8 cellular contexts compared by ENCODE assay signal in the genomic region with DNA sequence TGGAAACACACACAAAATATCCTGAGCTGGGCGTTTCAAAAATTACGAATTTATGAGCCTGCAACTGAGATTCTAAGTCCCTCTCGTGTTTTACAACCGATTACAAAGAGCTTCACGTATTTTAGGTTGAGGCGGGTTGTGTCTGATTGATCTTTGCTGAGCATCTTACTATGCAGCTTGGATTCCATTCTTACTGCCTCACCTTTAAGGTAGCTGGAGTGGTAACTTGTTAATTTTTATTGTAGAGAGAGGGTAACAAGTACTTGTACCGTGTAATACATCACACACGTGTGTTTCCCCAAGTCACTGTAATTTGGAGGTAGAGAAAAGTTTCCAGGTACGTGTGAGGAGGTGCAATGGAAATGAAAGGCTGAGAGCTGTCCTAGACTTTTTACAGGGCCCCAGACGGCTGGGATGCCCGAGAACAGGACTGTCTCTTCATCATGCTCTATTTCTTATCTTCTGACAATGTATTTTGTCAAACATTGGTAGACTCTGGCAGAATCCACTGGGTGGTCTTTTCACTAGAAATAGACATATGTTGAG.
DNase-seq lines count a peak whose midpoint lies in the region; ATAC-seq and TF ChIP-seq lines count a peak whose summit lies in the region.

No MANE protein-coding gene starts in this region.

- intact Hi-C loops in Right ventricle myocardium superior (cut with DNase I), result no loop called here
- intact Hi-C loops in activated CD4-positive, alpha-beta memory T cell treated with anti-CD3 and anti-CD28 coated beads for 36 hours (cut with micrococcal nuclease), result no loop called here

- CTCF ChIA-PET in activated CD4-positive, alpha-beta memory T cell treated with anti-CD3 and anti-CD28 coated beads for 36 hours (lab: Charles Lee), result no interaction called here

- peak overlapping the region; percentile 88; the same call in 1 of the 2 replicates for H3K9ac ChIP-seq in iPS-20b (ENCODE audit: low read depth, low read length)

- peaks cover 51% of the 10 kb centered on the region for H3K27me3 Mint-ChIP-seq in activated CD4-positive, alpha-beta memory T cell treated with anti-CD3 and anti-CD28 coated beads for 36 hours

- H3K27ac ChIP-seq in cardiac muscle cell, result no peak overlapping the region
- H3K27ac ChIP-seq in iPS-20b (ENCODE audit: low read length), result peak overlapping the region; percentile 60
- H3K27ac ChIP-seq in tibial nerve, result peak overlapping the region in 3 of 4 donors; percentile 54 to 89 (median 74)

- no peaks in the 10 kb centered on the region for H3K36me3 Mint-ChIP-seq in activated CD4-positive, alpha-beta memory T cell treated with anti-CD3 and anti-CD28 coated beads for 36 hours

- peaks cover 47% of the 10 kb centered on the region for H3K27me3 ChIP-seq in cardiac muscle cell
- H3K27me3 ChIP-seq in iPS-20b (ENCODE audit: insufficient read depth, low read length), result peaks cover 21% of the 10 kb centered on the region
- H3K27me3 ChIP-seq in tibial nerve, result peaks cover 0 to 39% of the 10 kb centered on the region in 2 donors

- TF ChIP-seq POLR2A in tibial nerve (IDR thresholded peaks at IDR 0.05), result no peak
- no peak for TF ChIP-seq POLR2A in erythroblast (IDR thresholded peaks at IDR 0.05; ENCODE audit: low read length)

- peaks cover 21% of the 10 kb centered on the region for H3K4me1 Mint-ChIP-seq in activated CD4-positive, alpha-beta memory T cell treated with anti-CD3 and anti-CD28 coated beads for 36 hours (ENCODE audit: low read depth)

- H3K4me1 ChIP-seq in cardiac muscle cell (ENCODE audit: low read depth) (no peaks in the 10 kb centered on the region), iPS-20b (ENCODE audit: insufficient read depth, low read length) (peaks cover 24% of the 10 kb centered on the region), tibial nerve (peaks cover 0 to 29% (median 1%) of the 10 kb centered on the region in 4 donors)

- TF ChIP-seq EP300 in tibial nerve (IDR thresholded peaks at IDR 0.05), result no peak

- H3K9me3 Mint-ChIP-seq in activated CD4-positive, alpha-beta memory T cell treated with anti-CD3 and anti-CD28 coated beads for 36 hours, result no peaks in the 10 kb centered on the region

- TF ChIP-seq CTCF in cardiac muscle cell (IDR thresholded peaks at IDR 0.05; ENCODE audit: low read depth, low read length), result no peak
- TF ChIP-seq CTCF in tibial nerve (IDR thresholded peaks at IDR 0.05), result no peak

- ATAC-seq in Right ventricle myocardium superior (ENCODE audit: poor library complexity), result no peak
- no peak for ATAC-seq in HG03460 (IDR thresholded peaks at IDR 0.05; ENCODE audit: unreplicated experiment)

- H3K36me3 ChIP-seq in cardiac muscle cell, result no peaks in the 10 kb centered on the region
- H3K36me3 ChIP-seq in iPS-20b (ENCODE audit: insufficient read depth, low read depth, low read length), result no peaks in the 10 kb centered on the region
- no peaks in the 10 kb centered on the region for H3K36me3 ChIP-seq in tibial nerve

- WGBS in tibial nerve, 2 donors, result 18 to 19% methylated on average over 11 of the region's 11 CpGs

- no peak overlapping the region for H3K27ac Mint-ChIP-seq in activated CD4-positive, alpha-beta memory T cell treated with anti-CD3 and anti-CD28 coated beads for 36 hours

- peak overlapping the region; percentile 62 for H3K4me3 Mint-ChIP-seq in activated CD4-positive, alpha-beta memory T cell treated with anti-CD3 and anti-CD28 coated beads for 36 hours

- H3K4me3 ChIP-seq in cardiac muscle cell (peak overlapping the region; percentile 90), iPS-20b (ENCODE audit: low read length) (peak overlapping the region; percentile 95), tibial nerve (peak overlapping the region; percentile 54 to 76 (median 70))

- DNase-seq in cardiac muscle cell (ENCODE audit: low read depth in 1 of 2, low spot score in 1 of 2) (peak in 1 of 2 donors; percentile 5), Right ventricle myocardium superior (no peak), tibial nerve (ENCODE audit: low spot score in 2 of 2) (no peak), erythroblast (lab: John Stamatoyannopoulos, UW) (no peak), cerebellar nuclear complex (lab: John Stamatoyannopoulos, UW) (no peak)
- DNase-seq in activated CD4-positive, alpha-beta memory T cell treated with anti-CD3 and anti-CD28 coated beads for 36 hours, result no peak

- POLR2A ChIA-PET in activated CD4-positive, alpha-beta memory T cell treated with anti-CD3 and anti-CD28 coated beads for 36 hours (lab: Charles Lee), result no interaction called here

- H3K9me3 ChIP-seq in cardiac muscle cell (ENCODE audit: low read depth), result no peaks in the 10 kb centered on the region
- no peaks in the 10 kb centered on the region for H3K9me3 ChIP-seq in iPS-20b (ENCODE audit: insufficient read depth, low read depth, low read length)
- no peaks in the 10 kb centered on the region for H3K9me3 ChIP-seq in tibial nerve
